27 cellular contexts compared by ENCODE assay signal in the genomic region with DNA sequence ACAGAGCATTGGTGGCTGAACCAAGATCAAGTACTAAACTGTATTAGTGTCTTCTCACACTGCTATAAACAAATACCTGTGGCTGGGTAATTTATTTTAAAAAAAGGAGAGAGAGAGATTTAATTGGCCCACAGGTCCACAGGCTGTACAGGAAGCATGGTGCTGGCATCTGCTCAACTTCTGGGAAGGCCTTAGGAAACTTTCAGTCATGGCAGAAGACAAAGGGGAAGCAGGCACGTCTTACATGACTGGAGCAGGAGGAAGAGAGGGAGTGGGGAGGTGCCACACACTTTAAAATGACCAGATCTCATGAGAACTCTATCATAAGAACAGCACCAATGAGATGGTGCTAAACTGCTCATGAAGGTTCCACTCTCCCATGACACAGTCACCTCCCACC.
"Had no signal": no experiment of that assay in that cellular context is flagged by ENCODE, and none has a peak within 500 bp of the region (broad histone marks: within the 10 kb centered on the region; RNA-seq: fewer than 3 reads in every experiment).

No MANE protein-coding gene starts in this region.

- H3K4me3 ChIP-seq: gastroesophageal sphincter, right atrium auricular region, spleen, testis, transverse colon, uterus had no signal

- H3K9me3 Mint-ChIP-seq: activated naive CD4-positive, alpha-beta T cell treated with anti-CD3 and anti-CD28 coated beads, Interleukin-2, amount 50 U/mL, for 24 hours; activated T-cell treated with anti-CD3 and anti-CD28 coated beads, Interleukin-2, amount 50 U/mL, for 4 hours; activated T-helper 17 cell treated with anti-CD3 and anti-CD28 coated beads, Interleukin-2, amount 50 U/mL, for 72 hours had no signal

- H3K27ac Mint-ChIP-seq: activated CD4-positive, alpha-beta memory T cell treated with anti-CD3 and anti-CD28 coated beads for 36 hours; activated naive CD4-positive, alpha-beta T cell treated with anti-CD3 and anti-CD28 coated beads, Interleukin-2, amount 50 U/mL, for 24 hours; activated naive CD8-positive, alpha-beta T cell treated with anti-CD3 and anti-CD28 coated beads, Interleukin-2, amount 50 U/mL, for 24 hours; activated T-helper 17 cell treated with anti-CD3 and anti-CD28 coated beads, Interleukin-2, amount 50 U/mL, for 72 hours; immature natural killer cell; memory B cell; naive thymus-derived CD4-positive, alpha-beta T cell had no signal

- H3K27ac ChIP-seq: parathyroid adenoma, spleen, testis, transverse colon, uterus, WERI-Rb-1 had no signal

- H3K36me3 Mint-ChIP-seq: activated CD4-positive, alpha-beta memory T cell treated with anti-CD3 and anti-CD28 coated beads for 36 hours; activated naive CD4-positive, alpha-beta T cell treated with anti-CD3 and anti-CD28 coated beads, Interleukin-2, amount 50 U/mL, for 24 hours; immature natural killer cell; memory B cell had no signal

- H3K9me3 ChIP-seq: gastroesophageal sphincter, right atrium auricular region, testis, transverse colon, uterus had no signal

- H3K36me3 ChIP-seq: gastroesophageal sphincter, right atrium auricular region, spleen, transverse colon, uterus, WERI-Rb-1 had no signal

- H3K27me3 ChIP-seq: gastroesophageal sphincter, right atrium auricular region, testis, transverse colon, uterus had no signal

- ATAC-seq: activated CD4-positive, CD25-positive, alpha-beta regulatory T cell treated with anti-CD3 and anti-CD28 coated beads, Interleukin-2, amount 50 U/mL, for 24 hours; activated naive CD8-positive, alpha-beta T cell treated with anti-CD3 and anti-CD28 coated beads, Interleukin-2, amount 50 U/mL, for 24 hours; activated T-cell treated with anti-CD3 and anti-CD28 coated beads, Interleukin-2, amount 50 U/mL, for 4 hours; activated T-helper 17 cell treated with anti-CD3 and anti-CD28 coated beads, Interleukin-2, amount 50 U/mL, for 72 hours; gastroesophageal sphincter; left colon; naive thymus-derived CD4-positive, alpha-beta T cell had no signal

- DNase-seq: activated CD4-positive, alpha-beta memory T cell treated with anti-CD3 and anti-CD28 coated beads for 36 hours; activated CD4-positive, alpha-beta T cell treated with anti-CD3 and anti-CD28 coated beads for 48 hours; activated naive CD8-positive, alpha-beta T cell treated with anti-CD3 and anti-CD28 coated beads, Interleukin-2, amount 50 U/mL, for 24 hours; activated T-cell treated with anti-CD3 and anti-CD28 coated beads, Interleukin-2, amount 50 U/mL, for 4 hours; amygdala; central memory CD4-positive, alpha-beta T cell; effector CD4-positive, alpha-beta T cell; hypothalamus; immature natural killer cell; kidney; left colon; midbrain; naive thymus-derived CD4-positive, alpha-beta T cell; nucleus accumbens; spleen; stimulated activated naive CD4-positive, alpha-beta T cell; testis; transverse colon; uterus; WERI-Rb-1 had no signal

- H3K4me1 Mint-ChIP-seq: activated naive CD4-positive, alpha-beta T cell treated with anti-CD3 and anti-CD28 coated beads, Interleukin-2, amount 50 U/mL, for 24 hours; activated naive CD8-positive, alpha-beta T cell treated with anti-CD3 and anti-CD28 coated beads, Interleukin-2, amount 50 U/mL, for 24 hours; activated T-helper 17 cell treated with anti-CD3 and anti-CD28 coated beads, Interleukin-2, amount 50 U/mL, for 72 hours; immature natural killer cell; memory B cell had no signal

- H3K4me1 ChIP-seq: gastroesophageal sphincter, parathyroid adenoma, spleen, testis, uterus had no signal

- H3K4me3 Mint-ChIP-seq: activated CD4-positive, alpha-beta memory T cell treated with anti-CD3 and anti-CD28 coated beads for 36 hours; activated naive CD4-positive, alpha-beta T cell treated with anti-CD3 and anti-CD28 coated beads, Interleukin-2, amount 50 U/mL, for 24 hours; activated naive CD8-positive, alpha-beta T cell treated with anti-CD3 and anti-CD28 coated beads, Interleukin-2, amount 50 U/mL, for 24 hours; activated T-cell treated with anti-CD3 and anti-CD28 coated beads, Interleukin-2, amount 50 U/mL, for 4 hours; activated T-helper 17 cell treated with anti-CD3 and anti-CD28 coated beads, Interleukin-2, amount 50 U/mL, for 72 hours; immature natural killer cell; memory B cell; naive thymus-derived CD4-positive, alpha-beta T cell had no signal

- H3K79me2 ChIP-seq: parathyroid adenoma had no signal

- H2AFZ ChIP-seq: parathyroid adenoma had no signal

- H3K9ac ChIP-seq: parathyroid adenoma had no signal
